9 cellular contexts compared by ENCODE assay signal in genomic region chr22:39205344-39206021, GRCh38. TPM values are rescaled to one million over a fixed set of nuclear protein-coding genes. Genes with fewer than 3 reads are reported as not detected.
DNase-seq lines count a peak whose midpoint lies in the region; ATAC-seq and TF ChIP-seq lines count a peak whose summit lies in the region.
"Had no signal": no experiment of that assay in that cellular context is flagged by ENCODE, and none has a peak within 500 bp of the region (broad histone marks: within the 10 kb centered on the region; RNA-seq: fewer than 3 reads in every experiment).

No MANE protein-coding gene starts in this region.

- H3K4me1 ChIP-seq in Caco-2: peaks cover 13% of the 10 kb centered on the region; the same call in 1 of the 2 replicates
- peaks cover 13% of the 10 kb centered on the region for H3K4me1 ChIP-seq in lower lobe of right lung

- H3K4me3 Mint-ChIP-seq in Caco-2 (ENCODE audit: unreplicated experiment): no peak overlapping the region
- peak overlapping the region in 1 of 2 donors; percentile 45 for H3K4me3 Mint-ChIP-seq in activated T-cell treated with anti-CD3 and anti-CD28 coated beads, Interleukin-2, amount 50 U/mL, for 72 hours

- peaks cover 23% of the 10 kb centered on the region for H3K4me1 Mint-ChIP-seq in Caco-2 (ENCODE audit: low read depth, unreplicated experiment)
- peaks cover 26% of the 10 kb centered on the region for H3K4me1 Mint-ChIP-seq in activated T-cell treated with anti-CD3 and anti-CD28 coated beads, Interleukin-2, amount 50 U/mL, for 72 hours (ENCODE audit: low read depth)

- H3K36me3 ChIP-seq in Caco-2 (ENCODE audit: control insufficient read depth, insufficient read depth, low read length) (no peaks in the 10 kb centered on the region), lower lobe of right lung (no peaks in the 10 kb centered on the region)
- H3K36me3 ChIP-seq: cardiac muscle cell had no signal

- intact Hi-C loops in Caco-2 (cut with micrococcal nuclease; ENCODE audit: unreplicated experiment): no loop called here
- intact Hi-C loops in lower lobe of right lung (cut with DNase I): no loop called here

- H3K27ac Mint-ChIP-seq in Caco-2 (ENCODE audit: unreplicated experiment): peak overlapping the region; percentile 4
- H3K27ac Mint-ChIP-seq in activated T-cell treated with anti-CD3 and anti-CD28 coated beads, Interleukin-2, amount 50 U/mL, for 72 hours: no peak overlapping the region

- TF ChIP-seq CTCF in Caco-2 (IDR thresholded peaks at IDR 0.05; ENCODE audit: insufficient read depth in 1 of 2, low read depth in 1 of 2, low read length in 1 of 2, severe bottlenecking in 1 of 2, unreplicated experiment in 1 of 2) (no peak), lower lobe of right lung (IDR thresholded peaks at IDR 0.05) (no peak)

- peak; percentile 95 to 97 for ATAC-seq in activated T-cell treated with anti-CD3 and anti-CD28 coated beads, Interleukin-2, amount 50 U/mL, for 72 hours (replicated peaks in 1 of 2)
- ATAC-seq in lower lobe of right lung: no peak
- no peak for ATAC-seq in HG02884 (IDR thresholded peaks at IDR 0.05; ENCODE audit: unreplicated experiment)
- no peak for ATAC-seq in HG03460 (IDR thresholded peaks at IDR 0.05; ENCODE audit: unreplicated experiment)

- no peaks in the 10 kb centered on the region for H3K27me3 Mint-ChIP-seq in Caco-2 (ENCODE audit: insufficient read depth, unreplicated experiment)
- peaks cover 18% of the 10 kb centered on the region for H3K27me3 Mint-ChIP-seq in activated T-cell treated with anti-CD3 and anti-CD28 coated beads, Interleukin-2, amount 50 U/mL, for 72 hours (ENCODE audit: low read depth)

- H3K9me3 ChIP-seq in Caco-2 (no peaks in the 10 kb centered on the region), lower lobe of right lung (no peaks in the 10 kb centered on the region)

- H3K4me3 ChIP-seq in Caco-2 (ENCODE audit: low read depth, low read length) (no peak overlapping the region), lower lobe of right lung (no peak overlapping the region)
- H3K4me3 ChIP-seq: cardiac muscle cell had no signal

- peak in 1 of 2 experiments; percentile 43 for DNase-seq in Caco-2
- peak; percentile 51 for DNase-seq in HT-29 (ENCODE audit: low spot score)
- peak; percentile 55 to 58 for DNase-seq in activated T-cell treated with anti-CD3 and anti-CD28 coated beads, Interleukin-2, amount 50 U/mL, for 72 hours
- DNase-seq in lower lobe of right lung: peak; percentile 21
- DNase-seq in mucosa of gallbladder (ENCODE audit: low spot score): no peak
- no peak for DNase-seq in stimulated activated naive CD4-positive, alpha-beta T cell treated with Interleukin-2 at 50 U/mL for 16 hours (lab: John Stamatoyannopoulos, UW)

- H3K27me3 ChIP-seq in Caco-2 (replicated peaks; ENCODE audit: control insufficient read depth, insufficient read depth, low read length) (no peaks in the 10 kb centered on the region), lower lobe of right lung (ENCODE audit: low read depth) (no peaks in the 10 kb centered on the region)
- H3K27me3 ChIP-seq: cardiac muscle cell had no signal

- BruUV-seq in Caco-2 (replicated peaks; lab: Mats Ljungman, UMichigan): no TSS peak

- H3K36me3 Mint-ChIP-seq in Caco-2 (ENCODE audit: insufficient read depth, unreplicated experiment): peaks cover 4% of the 10 kb centered on the region
- H3K36me3 Mint-ChIP-seq in activated T-cell treated with anti-CD3 and anti-CD28 coated beads, Interleukin-2, amount 50 U/mL, for 72 hours (ENCODE audit: insufficient read depth in 2 of 2): no peaks in the 10 kb centered on the region

- POLR2A ChIA-PET in Caco-2 (lab: Charles Lee): interaction anchor here (0.6 kb wide), 2 partner anchors 62 to 194 kb away, joined by 3 to 5 read pairs; no protein-coding TSS in a partner anchor

- H3K27ac ChIP-seq in lower lobe of right lung: no peak overlapping the region
- H3K27ac ChIP-seq: cardiac muscle cell had no signal

- CTCF ChIA-PET in Caco-2 (lab: Charles Lee): no interaction called here

- no peaks in the 10 kb centered on the region for H3K9me3 Mint-ChIP-seq in Caco-2 (ENCODE audit: unreplicated experiment)
- H3K9me3 Mint-ChIP-seq in activated T-cell treated with anti-CD3 and anti-CD28 coated beads, Interleukin-2, amount 50 U/mL, for 72 hours: no peaks in the 10 kb centered on the region

RNA-seq across cellular contexts. Expression of gene PDGFB, which starts 39.3 kb away (rescaled TPM):
- 7.2 and 8.3 TPM in 2 replicates for total RNA-seq in Caco-2 (2022)
- total RNA-seq in HT-29 (2014; rRNA removed; shearing (Covaris generic)): 12.4 and 16.6 TPM in 2 replicates
- 1 to 10 TPM; 2.9 to 4.6 TPM for total RNA-seq in activated T-cell treated with anti-CD3 and anti-CD28 coated beads, Interleukin-2, amount 50 U/mL, for 72 hours
- total RNA-seq in lower lobe of right lung: 30.5 TPM
- total RNA-seq in mucosa of gallbladder: 14.6 TPM

RNA-seq across cellular contexts. Expression of gene CBX7, which starts 53.0 kb away (rescaled TPM):
- 4.4 and 5.2 TPM in 2 replicates for total RNA-seq in Caco-2 (2022)
- 7.3 and 8.6 TPM in 2 replicates for total RNA-seq in HT-29 (2014; rRNA removed; shearing (Covaris generic))
- 10 to 100 TPM; 41.5 to 61.0 TPM for total RNA-seq in activated T-cell treated with anti-CD3 and anti-CD28 coated beads, Interleukin-2, amount 50 U/mL, for 72 hours
- 51.1 TPM for total RNA-seq in lower lobe of right lung
- total RNA-seq in mucosa of gallbladder: 76.5 TPM

Comparison
In these comparisons a context has a peak if more than half of its experiments do, and no peak if none do; other contexts are left out.
1. DNase-seq: peak in HT-29 (single experiment), activated T-cell treated with anti-CD3 and anti-CD28 coated beads, Interleukin-2, amount 50 U/mL, for 72 hours (2 of 2) and lower lobe of right lung (single experiment); none in mucosa of gallbladder (single experiment) and stimulated activated naive CD4-positive, alpha-beta T cell treated with Interleukin-2 at 50 U/mL for 16 hours (single experiment).
2. ATAC-seq: peak in activated T-cell treated with anti-CD3 and anti-CD28 coated beads, Interleukin-2, amount 50 U/mL, for 72 hours (2 of 2); none in lower lobe of right lung (0 of 2), HG02884 (single experiment) and HG03460 (single experiment).